Comparison of ENCODE assay signal across 13 cellular contexts in the genomic region with DNA sequence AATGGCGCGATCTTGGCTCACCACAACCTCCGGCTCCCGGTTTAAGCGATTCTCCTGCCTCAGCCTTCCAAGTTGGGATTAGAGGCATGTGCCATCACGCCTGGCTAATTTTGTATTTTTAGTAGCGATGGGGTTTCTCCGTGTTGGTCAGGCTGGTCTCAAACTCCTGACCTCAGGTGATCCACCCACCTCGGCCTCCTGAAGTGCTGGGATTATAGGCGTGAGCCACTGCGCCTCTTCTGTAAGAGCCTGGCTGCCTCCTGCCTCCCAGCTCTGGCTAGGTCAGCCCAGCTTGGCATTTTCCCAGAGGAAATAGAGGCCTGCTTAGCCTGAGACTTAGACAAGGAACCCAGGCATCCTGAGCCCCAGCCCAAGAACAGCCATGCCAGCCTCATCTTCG. TPM values are rescaled to one million over a fixed set of nuclear protein-coding genes. Genes with fewer than 3 reads are reported as not detected.
DNase-seq lines count a peak whose midpoint lies in the region; ATAC-seq and TF ChIP-seq lines count a peak whose summit lies in the region.
"Not testable (repeated sequence)": the region's sequence is repeated elsewhere in the genome, so short reads cannot be mapped to it uniquely, and the experiment has no call there.
"Had no signal": no experiment of that assay in that cellular context is flagged by ENCODE, and none has a peak within 500 bp of the region (broad histone marks: within the 10 kb centered on the region; RNA-seq: fewer than 3 reads in every experiment).

No MANE protein-coding gene starts in this region.

- peaks cover 56% of the 10 kb centered on the region; the same call in 1 of the 2 replicates for H3K36me3 ChIP-seq in OCI-LY1 (ENCODE audit: insufficient read depth, low read length)
- H3K36me3 ChIP-seq in esophagus (ENCODE audit: control insufficient read depth in 2 of 2, insufficient read depth in 2 of 2, low read length in 1 of 2); gastrocnemius medialis; tibial nerve: not testable (repeated sequence)

- peak overlapping the region; percentile 97 for H3K27ac Mint-ChIP-seq in activated CD4-positive, alpha-beta memory T cell treated with anti-CD3 and anti-CD28 coated beads, Interleukin-2, amount 10 ng/mL, durations not matched to agents 7 days and 5 days

- H2AFZ ChIP-seq in OCI-LY1 (ENCODE audit: low read length) = not testable (repeated sequence)

- not testable (repeated sequence) for H3K9me3 Mint-ChIP-seq in activated CD4-positive, alpha-beta memory T cell treated with anti-CD3 and anti-CD28 coated beads, Interleukin-2, amount 10 ng/mL, durations not matched to agents 7 days and 5 days

- not testable (repeated sequence) for H4K20me1 ChIP-seq in OCI-LY1 (ENCODE audit: insufficient read depth, low read length)

- H3K4me3 ChIP-seq in OCI-LY1 (ENCODE audit: low read depth, low read length, poor library complexity, severe bottlenecking) = peak overlapping the region; percentile 97
- H3K4me3 ChIP-seq in esophagus (ENCODE audit: low read depth in 1 of 2, low read length in 2 of 2) = peak overlapping the region; percentile 6 to 17
- H3K4me3 ChIP-seq in mononuclear cell (ENCODE audit: low read length) = peak overlapping the region; percentile 98
- H3K4me3 ChIP-seq in gastrocnemius medialis, tibial nerve: not testable (repeated sequence)

- not testable (repeated sequence) for H3K9me3 ChIP-seq in OCI-LY1 (ENCODE audit: low read length); esophagus (ENCODE audit: control insufficient read depth in 2 of 2, insufficient read depth in 1 of 2, low read depth in 1 of 2, low read length in 1 of 2); mononuclear cell (ENCODE audit: low read depth, low read length); gastrocnemius medialis; tibial nerve

- H3K4me1 ChIP-seq in OCI-LY1 (ENCODE audit: insufficient read depth, low read length, severe bottlenecking) (peaks cover 88% of the 10 kb centered on the region), esophagus (ENCODE audit: control insufficient read depth in 2 of 2, insufficient read depth in 2 of 2, low read length in 1 of 2) (peaks cover 37 to 58% of the 10 kb centered on the region in 2 donors), mononuclear cell (ENCODE audit: insufficient read depth, low read length) (peaks cover 87% of the 10 kb centered on the region), gastrocnemius medialis (peaks cover 87 to 91% of the 10 kb centered on the region in 2 donors), tibial nerve (peaks cover 0 to 93% (median 87%) of the 10 kb centered on the region in 4 donors)

- TF ChIP-seq EP300 in tibial nerve (IDR thresholded peaks at IDR 0.05) = not testable (repeated sequence)

- TF ChIP-seq POLR2A in gastrocnemius medialis (IDR thresholded peaks at IDR 0.05); tibial nerve (IDR thresholded peaks at IDR 0.05): not testable (repeated sequence)

- H3K79me2 ChIP-seq in OCI-LY1 (ENCODE audit: insufficient read depth, low read length) = peaks cover 38% of the 10 kb centered on the region

- not testable (repeated sequence) for H3K27me3 ChIP-seq in OCI-LY1 (ENCODE audit: insufficient read depth, low read length); esophagus (ENCODE audit: control insufficient read depth in 1 of 2, insufficient read depth in 2 of 2, low read length in 2 of 2); mononuclear cell (ENCODE audit: insufficient read depth, low read length); gastrocnemius medialis; tibial nerve

- H3K4me3 Mint-ChIP-seq in activated CD4-positive, alpha-beta memory T cell treated with anti-CD3 and anti-CD28 coated beads, Interleukin-2, amount 10 ng/mL, durations not matched to agents 7 days and 5 days = peak overlapping the region; percentile 85

- peak overlapping the region; percentile 60 for H3K9ac ChIP-seq in OCI-LY1 (ENCODE audit: low read length)

- not testable (repeated sequence) for ATAC-seq in gastrocnemius medialis

- peak; percentile 48 for DNase-seq in G401 (ENCODE audit: low spot score)
- not testable (repeated sequence) for DNase-seq in activated CD4-positive, alpha-beta memory T cell treated with anti-CD3 and anti-CD28 coated beads, Interleukin-2, amount 10 ng/mL, durations not matched to agents 7 days and 5 days; gastrocnemius medialis; tibial nerve (ENCODE audit: low spot score in 2 of 2)

- intact Hi-C loops in gastrocnemius medialis (cut with DNase I; ENCODE audit: low total_unique reads) = loop anchor here (10.0 kb wide), 1 partner anchor 241 kb away; a partner anchor contains a TSS

- CTCF ChIA-PET in activated CD4-positive, alpha-beta memory T cell treated with anti-CD3 and anti-CD28 coated beads, Interleukin-2, amount 10 ng/mL, durations not matched to agents 7 days and 5 days (lab: Charles Lee) = interaction anchor here (2.6 to 38.3 kb wide), 4 partner anchors 6 to 164 kb away, joined by 16 to 1235 read pairs (median 628); a partner anchor contains a TSS

- peaks cover 82% of the 10 kb centered on the region for H3K36me3 Mint-ChIP-seq in activated CD4-positive, alpha-beta memory T cell treated with anti-CD3 and anti-CD28 coated beads, Interleukin-2, amount 10 ng/mL, durations not matched to agents 7 days and 5 days (ENCODE audit: low read depth)

- in situ Hi-C loops in G401 (cut with HindIII; ENCODE audit: low sequenced_read_pairs); gastrocnemius medialis (cut with MboI; ENCODE audit: low sequenced_read_pairs in 4 of 4): not testable (repeated sequence)

- H3K4me2 ChIP-seq in OCI-LY1 (ENCODE audit: low read length) = peak overlapping the region; percentile 97

- not testable (repeated sequence) for H3K9me2 ChIP-seq in OCI-LY1 (ENCODE audit: low read depth, low read length)

- POLR2A ChIA-PET in activated CD4-positive, alpha-beta memory T cell treated with anti-CD3 and anti-CD28 coated beads, Interleukin-2, amount 10 ng/mL, durations not matched to agents 7 days and 5 days (lab: Charles Lee) = interaction anchor here (0.7 to 35.1 kb wide), 14 partner anchors 5 to 245 kb away, joined by 3 to 1214 read pairs (median 10); a partner anchor contains a TSS

- TF ChIP-seq CTCF in OCI-LY1 (IDR thresholded peaks at IDR 0.05; ENCODE audit: low read length); gastrocnemius medialis (IDR thresholded peaks at IDR 0.05 in 4 of 5, conservative IDR thresholded peaks at IDR 0.05 in 1 of 5); tibial nerve (IDR thresholded peaks at IDR 0.05): not testable (repeated sequence)

- H3K27me3 Mint-ChIP-seq in activated CD4-positive, alpha-beta memory T cell treated with anti-CD3 and anti-CD28 coated beads, Interleukin-2, amount 10 ng/mL, durations not matched to agents 7 days and 5 days = not testable (repeated sequence)

- H3F3A ChIP-seq in OCI-LY1 (ENCODE audit: insufficient read depth, low read length) = peaks cover 24% of the 10 kb centered on the region

- H3K4me1 Mint-ChIP-seq in activated CD4-positive, alpha-beta memory T cell treated with anti-CD3 and anti-CD28 coated beads, Interleukin-2, amount 10 ng/mL, durations not matched to agents 7 days and 5 days = peaks cover 54% of the 10 kb centered on the region

- H3K27ac ChIP-seq in OCI-LY1 (ENCODE audit: low read depth, low read length, poor library complexity, severe bottlenecking) (peak overlapping the region; percentile 99), adipose tissue (ENCODE audit: low read depth, low read length) (peak overlapping the region; percentile 40), esophagus (ENCODE audit: low read depth in 2 of 2, low read length in 1 of 2) (peak overlapping the region; percentile 90 to 96), gastrocnemius medialis (peak overlapping the region; percentile 70 to 84 (median 80)), tibial nerve (peak overlapping the region in 3 of 4 donors; percentile 82 to 88 (median 88))

- WGBS in adipose tissue, 3 donors = 75 to 86% (median 78%) methylated on average over 12 of the region's 12 CpGs
- WGBS in esophagus, 2 donors = 40 to 52% methylated on average over 12 of the region's 12 CpGs
- WGBS in tibial nerve, 2 donors = 78 to 83% methylated on average over 12 of the region's 12 CpGs

RNA-seq across cellular contexts. Expression of a gene that starts 4.2 kb away (rescaled TPM):
- total RNA-seq in G401 (2014; rRNA removed; shearing (Covaris generic)) = 27.8 and 31.3 TPM in 2 replicates
- 100 to 1,000 TPM; 330 to 341 TPM for total RNA-seq in activated CD4-positive, alpha-beta memory T cell treated with anti-CD3 and anti-CD28 coated beads, Interleukin-2, amount 10 ng/mL, durations not matched to agents 7 days and 5 days
- polyA plus RNA-seq in adipose tissue (10 to 100 TPM; 13.2 to 33.6 (median 31.7) TPM), esophagus (10 to 100 TPM; 79.2 to 96.8 TPM)
- total RNA-seq in mononuclear cell (84.8 TPM), gastrocnemius medialis (10 to 100 TPM in 2 of 4 donors, 1 to 10 TPM in 2; 6.4 to 11.7 (median 10.8) TPM), tibial nerve (10 to 100 TPM; 14.9 to 56.4 (median 24.5) TPM)

RNA-seq across cellular contexts. Expression of a gene that starts 26.6 kb away (rescaled TPM):
- total RNA-seq in G401 (2014; rRNA removed; shearing (Covaris generic)) = not detected in 2 replicates
- under 1 TPM; 0.48 to 0.63 TPM for total RNA-seq in activated CD4-positive, alpha-beta memory T cell treated with anti-CD3 and anti-CD28 coated beads, Interleukin-2, amount 10 ng/mL, durations not matched to agents 7 days and 5 days
- under 1 TPM in 1 of 3 donors, not detected in 2; 0.01 TPM for polyA plus RNA-seq in adipose tissue
- polyA plus RNA-seq in esophagus = under 1 TPM; 0.27 to 0.61 TPM
- 0.21 TPM for total RNA-seq in mononuclear cell
- total RNA-seq in gastrocnemius medialis = not detected
- under 1 TPM in 1 of 4 donors, not detected in 3; 0.42 TPM for total RNA-seq in tibial nerve
- total RNA-seq: cardiac muscle cell, endodermal cell, fibroblast of villous mesenchyme, progenitor cell of endocrine pancreas had no signal
- polyA plus RNA-seq: cardiac muscle cell had no signal

RNA-seq across cellular contexts. Expression of a gene that starts 37.4 kb away (rescaled TPM):
- not detected in 2 replicates for total RNA-seq in G401 (2014; rRNA removed; shearing (Covaris generic))
- not detected for total RNA-seq in activated CD4-positive, alpha-beta memory T cell treated with anti-CD3 and anti-CD28 coated beads, Interleukin-2, amount 10 ng/mL, durations not matched to agents 7 days and 5 days
- polyA plus RNA-seq in adipose tissue (under 1 TPM in 2 of 3 donors, not detected in 1; 0.07 to 0.27 TPM), esophagus (under 1 TPM in 1 of 2 donors, not detected in 1; 0.06 TPM)
- total RNA-seq in mononuclear cell (not detected), gastrocnemius medialis (not detected), tibial nerve (not detected)
- total RNA-seq: cardiac muscle cell; endodermal cell; fibroblast of villous mesenchyme; progenitor cell of endocrine pancreas; T-helper 2 cell treated with Interferon-gamma antibody and Interleukin-4, amounts not matched to agents 100 ng/mL and 5 ng/mL, for 36 hours had no signal
- polyA plus RNA-seq: cardiac muscle cell had no signal

RNA-seq across cellular contexts. Expression of a gene that starts 40.3 kb away (rescaled TPM):
- total RNA-seq in G401 (2014; rRNA removed; shearing (Covaris generic)) = not detected in 2 replicates
- total RNA-seq in activated CD4-positive, alpha-beta memory T cell treated with anti-CD3 and anti-CD28 coated beads, Interleukin-2, amount 10 ng/mL, durations not matched to agents 7 days and 5 days = under 1 TPM in 1 of 2 experiments, not detected in 1; 0.18 TPM
- polyA plus RNA-seq in adipose tissue (not detected), esophagus (1 to 10 TPM in 1 of 2 donors, under 1 TPM in 1; 0.48 to 1.2 TPM)
- total RNA-seq in mononuclear cell (not detected), gastrocnemius medialis (not detected), tibial nerve (not detected)
- total RNA-seq: cardiac muscle cell, endodermal cell, fibroblast of villous mesenchyme, progenitor cell of endocrine pancreas had no signal
- polyA plus RNA-seq: cardiac muscle cell had no signal

RNA-seq across cellular contexts. Expression of a gene that starts 56.9 kb away (rescaled TPM):
- total RNA-seq in G401 (2014; rRNA removed; shearing (Covaris generic)) = 32.1 and 40.9 TPM in 2 replicates
- 10 to 100 TPM; 74.9 to 84.2 TPM for total RNA-seq in activated CD4-positive, alpha-beta memory T cell treated with anti-CD3 and anti-CD28 coated beads, Interleukin-2, amount 10 ng/mL, durations not matched to agents 7 days and 5 days
- polyA plus RNA-seq in adipose tissue (10 to 100 TPM; 18.1 to 24.7 (median 22.6) TPM), esophagus (100 to 1,000 TPM in 1 of 2 donors, 10 to 100 TPM in 1; 68.8 to 143 TPM)
- total RNA-seq in mononuclear cell (25.6 TPM), gastrocnemius medialis (10 to 100 TPM; 39.0 to 56.5 (median 48.1) TPM), tibial nerve (10 to 100 TPM; 42.6 to 86.7 (median 48.9) TPM)

Comparison
In these comparisons a context has a peak if more than half of its experiments do, and no peak if none do; other contexts are left out.
1. H3K27ac ChIP-seq: peak in every context shown above with its lines; median percentile 99 in OCI-LY1; 93 in esophagus; 88 in tibial nerve; 80 in gastrocnemius medialis; 40 in adipose tissue.